ENCODE assay signal across 1 cellular context in the genomic region with DNA sequence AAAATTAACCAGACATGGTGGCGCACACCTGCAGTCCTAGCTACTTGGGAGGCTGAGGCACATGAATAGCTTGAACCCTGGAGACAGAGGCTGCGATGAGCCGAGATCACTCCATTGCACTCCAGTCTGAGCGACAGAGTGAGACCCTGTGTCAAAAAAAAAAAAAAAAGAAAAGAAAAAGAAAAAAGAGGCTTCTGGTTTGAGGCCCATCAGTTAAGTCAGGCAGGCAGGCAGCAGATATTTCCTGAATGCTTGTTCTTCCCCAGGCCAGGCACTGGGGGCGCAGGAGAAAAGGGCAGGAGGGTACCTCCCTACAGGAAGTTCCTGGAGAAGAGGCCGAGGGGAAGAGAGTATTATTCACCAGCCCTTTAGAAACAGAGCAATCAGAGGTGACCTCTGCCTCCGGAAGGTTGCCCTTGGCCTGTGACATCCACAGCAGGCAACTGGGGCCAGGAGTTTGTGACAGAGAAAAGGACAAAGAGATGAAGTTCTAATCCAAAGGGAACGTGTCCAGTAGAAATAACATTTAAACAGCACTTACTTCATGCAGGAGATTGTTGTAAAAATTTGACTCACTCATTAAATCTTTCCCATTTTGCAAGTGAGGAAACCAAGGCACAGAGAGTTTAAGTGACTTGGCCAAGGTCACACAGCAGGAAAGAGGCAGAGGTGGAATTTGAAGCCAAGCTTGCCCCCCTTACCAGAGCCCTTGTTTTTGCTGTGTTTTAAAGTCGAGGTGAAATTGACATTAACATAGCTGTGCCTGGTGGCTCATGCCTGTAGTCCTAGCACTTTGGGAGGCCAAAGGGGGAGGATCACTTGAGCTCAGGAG.
TF ChIP-seq lines count a peak whose summit lies in the region.

No MANE protein-coding gene starts in this region.

TF ChIP-seq in HEK293, 187 proteins besides CTCF, POLR2A, EP300 and RAD21 (continued from another document):
- TF ChIP-seq, protein P1, sequence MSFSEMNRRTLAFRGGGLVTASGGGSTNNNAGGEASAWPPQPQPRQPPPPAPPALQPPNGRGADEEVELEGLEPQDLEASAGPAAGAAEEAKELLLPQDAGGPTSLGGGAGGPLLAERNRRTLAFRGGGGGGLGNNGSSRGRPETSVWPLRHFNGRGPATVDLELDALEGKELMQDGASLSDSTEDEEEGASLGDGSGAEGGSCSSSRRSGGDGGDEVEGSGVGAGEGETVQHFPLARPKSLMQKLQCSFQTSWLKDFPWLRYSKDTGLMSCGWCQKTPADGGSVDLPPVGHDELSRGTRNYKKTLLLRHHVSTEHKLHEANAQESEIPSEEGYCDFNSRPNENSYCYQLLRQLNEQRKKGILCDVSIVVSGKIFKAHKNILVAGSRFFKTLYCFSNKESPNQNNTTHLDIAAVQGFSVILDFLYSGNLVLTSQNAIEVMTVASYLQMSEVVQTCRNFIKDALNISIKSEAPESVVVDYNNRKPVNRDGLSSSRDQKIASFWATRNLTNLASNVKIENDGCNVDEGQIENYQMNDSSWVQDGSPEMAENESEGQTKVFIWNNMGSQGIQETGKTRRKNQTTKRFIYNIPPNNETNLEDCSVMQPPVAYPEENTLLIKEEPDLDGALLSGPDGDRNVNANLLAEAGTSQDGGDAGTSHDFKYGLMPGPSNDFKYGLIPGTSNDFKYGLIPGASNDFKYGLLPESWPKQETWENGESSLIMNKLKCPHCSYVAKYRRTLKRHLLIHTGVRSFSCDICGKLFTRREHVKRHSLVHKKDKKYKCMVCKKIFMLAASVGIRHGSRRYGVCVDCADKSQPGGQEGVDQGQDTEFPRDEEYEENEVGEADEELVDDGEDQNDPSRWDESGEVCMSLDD (tag by site-specific recombination; IDR thresholded peaks at IDR 0.05), result no peak
- TF ChIP-seq ZNF561 (tag by site-specific recombination; IDR thresholded peaks at IDR 0.05; ENCODE audit: borderline replicate concordance) (no peak), ZNF791 (tag by site-specific recombination; IDR thresholded peaks at IDR 0.05) (no peak), REST (tag by site-specific recombination; IDR thresholded peaks at IDR 0.05) (no peak), ZNF473 (tag by site-specific recombination; IDR thresholded peaks at IDR 0.05) (no peak), ZNF239 (tag by site-specific recombination; IDR thresholded peaks at IDR 0.05) (no peak), SP3 (tag by site-specific recombination; IDR thresholded peaks at IDR 0.05) (no peak), ZNF335 (tag by site-specific recombination; conservative IDR thresholded peaks at IDR 0.05) (0 out of 2 replicates have a peak, but pooled peaks have one; percentile 14), AEBP2 (tag by site-specific recombination; IDR thresholded peaks at IDR 0.05; ENCODE audit: borderline replicate concordance) (no peak), ZBTB1 (tag by site-specific recombination; IDR thresholded peaks at IDR 0.05) (no peak), ZNF580 (tag by site-specific recombination; IDR thresholded peaks at IDR 0.05) (peak; percentile 74), ZBTB48 (tag by site-specific recombination; IDR thresholded peaks at IDR 0.05) (no peak), ZNF518A (tag by site-specific recombination; conservative IDR thresholded peaks at IDR 0.05; ENCODE audit: low read depth) (0 out of 2 replicates have a peak, but pooled peaks have one; percentile 41), MZF1 (tag by site-specific recombination; IDR thresholded peaks at IDR 0.05; ENCODE audit: borderline replicate concordance) (no peak), KLF10 (tag by site-specific recombination; IDR thresholded peaks at IDR 0.05) (no peak), OSR2 (tag by site-specific recombination; IDR thresholded peaks at IDR 0.05) (no peak)
